Comparison of ENCODE assay signal across 8 cellular contexts in genomic region chr10:14397069-14397468, GRCh38.
A peak's percentile ranks its signal among the peaks of the same experiment; 100 is the strongest.
DNase-seq lines count a peak whose midpoint lies in the region; ATAC-seq and TF ChIP-seq lines count a peak whose summit lies in the region.

No MANE protein-coding gene starts in this region.

- H3K27me3 Mint-ChIP-seq in activated T-helper 17 cell treated with anti-CD3 and anti-CD28 coated beads, Interleukin-2, amount 50 U/mL, for 72 hours, result peaks cover 21% of the 10 kb centered on the region

- H3K4me1 Mint-ChIP-seq in activated T-helper 17 cell treated with anti-CD3 and anti-CD28 coated beads, Interleukin-2, amount 50 U/mL, for 72 hours, result no peaks in the 10 kb centered on the region

- peak overlapping the region; percentile 60 for H3K4me2 ChIP-seq in skeletal muscle satellite cell (ENCODE audit: low read length)

- H3K4me3 ChIP-seq in HFF-Myc (replicated peaks; ENCODE audit: low read depth, low read length) (no peak overlapping the region), skeletal muscle satellite cell (ENCODE audit: low read length) (peak overlapping the region; percentile 5)

- H3K27ac Mint-ChIP-seq in activated T-helper 17 cell treated with anti-CD3 and anti-CD28 coated beads, Interleukin-2, amount 50 U/mL, for 72 hours, result no peak overlapping the region

- TF ChIP-seq CTCF in HFF-Myc (IDR thresholded peaks at IDR 0.05; ENCODE audit: low read depth, low read length, missing control alignments), result no peak

- peak overlapping the region; percentile 83 for H3K9ac ChIP-seq in skeletal muscle satellite cell (ENCODE audit: low read depth, low read length)

- H3K4me3 Mint-ChIP-seq in activated T-helper 17 cell treated with anti-CD3 and anti-CD28 coated beads, Interleukin-2, amount 50 U/mL, for 72 hours, result no peak overlapping the region

- ATAC-seq in activated T-helper 17 cell treated with anti-CD3 and anti-CD28 coated beads, Interleukin-2, amount 50 U/mL, for 72 hours (replicated peaks), result no peak
- ATAC-seq in HG03378 (IDR thresholded peaks at IDR 0.05; ENCODE audit: unreplicated experiment) (no peak), HG02852 (IDR thresholded peaks at IDR 0.05; ENCODE audit: unreplicated experiment) (no peak)

- peaks cover 37% of the 10 kb centered on the region for H3K4me1 ChIP-seq in skeletal muscle satellite cell (ENCODE audit: control insufficient read depth, insufficient read depth, low read length)

- H3K9me3 Mint-ChIP-seq in activated T-helper 17 cell treated with anti-CD3 and anti-CD28 coated beads, Interleukin-2, amount 50 U/mL, for 72 hours, result no peaks in the 10 kb centered on the region

- DNase-seq in HFF-Myc (ENCODE audit: extremely low read depth, low read depth), result peak; percentile 94
- peak; percentile 98 for DNase-seq in astrocyte of the hippocampus (ENCODE audit: low read depth, low spot score)
- DNase-seq in hypothalamus (lab: John Stamatoyannopoulos, UW), result peak in 40 of 51 donors; percentile 3 to 77 (median 44)
- no peak for DNase-seq in NCI-H2196 (lab: John Stamatoyannopoulos, UW; ENCODE audit: unreplicated experiment)

- H3K9me3 ChIP-seq in skeletal muscle satellite cell (replicated peaks; ENCODE audit: low read length), result peaks cover 10% of the 10 kb centered on the region

- H3K27me3 ChIP-seq in skeletal muscle satellite cell (ENCODE audit: control insufficient read depth, insufficient read depth, low read length), result peaks cover 21% of the 10 kb centered on the region

- H3K36me3 Mint-ChIP-seq in activated T-helper 17 cell treated with anti-CD3 and anti-CD28 coated beads, Interleukin-2, amount 50 U/mL, for 72 hours (ENCODE audit: low read depth), result no peaks in the 10 kb centered on the region

- no peaks in the 10 kb centered on the region for H3K36me3 ChIP-seq in skeletal muscle satellite cell (ENCODE audit: insufficient read depth, low read length)
